ENCODE assay signal across 2 cellular contexts in the genomic region with DNA sequence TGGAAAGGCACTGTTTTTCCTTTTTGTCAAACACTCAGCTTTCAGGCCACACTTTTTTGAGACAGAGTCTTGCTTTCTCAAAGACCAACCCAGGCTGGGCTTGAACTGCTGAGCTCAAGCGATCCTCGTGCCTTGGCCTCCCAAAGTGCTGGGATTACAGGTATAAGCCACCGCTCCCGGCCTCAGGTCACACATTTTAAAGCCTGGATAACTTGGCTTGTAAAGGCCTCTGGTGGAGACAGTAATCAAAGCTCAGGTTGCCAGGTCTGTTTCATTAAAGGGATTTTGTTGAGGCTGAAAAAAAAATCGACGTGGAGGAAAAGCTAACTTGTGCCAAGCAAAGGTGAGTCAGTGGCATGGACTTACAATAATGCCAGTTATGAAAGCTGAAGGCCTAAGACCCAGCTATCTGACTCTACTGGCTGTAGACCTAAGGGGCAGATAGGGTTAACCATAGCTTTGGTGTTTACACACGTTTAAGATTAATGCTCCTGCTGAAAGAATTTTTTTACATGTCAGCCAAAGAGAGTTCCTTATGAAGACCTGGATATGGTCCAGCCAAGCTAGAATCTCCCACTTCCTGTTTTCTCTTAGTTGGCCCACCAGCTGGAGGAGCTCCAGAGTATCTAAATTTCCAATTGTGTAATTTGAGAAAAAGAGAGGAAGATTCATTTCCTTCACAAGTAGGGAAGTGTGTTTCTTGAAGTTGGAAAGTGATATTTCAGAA.
TF ChIP-seq lines count a peak whose summit lies in the region.

No MANE protein-coding gene starts in this region.

TF ChIP-seq in IMR-90, 13 proteins besides CTCF, POLR2A, EP300 and RAD21:
- peak; percentile 18; the same call in 1 of the 2 replicates for TF ChIP-seq SMC3 (IDR thresholded peaks at IDR 0.05; ENCODE audit: low read depth, low read length)
- TF ChIP-seq CHD1 (IDR thresholded peaks at IDR 0.05; ENCODE audit: low read depth, low read length), result no peak
- peak; percentile 56; the same call in 1 of the 2 replicates for TF ChIP-seq CEBPB (IDR thresholded peaks at IDR 0.05; ENCODE audit: low read depth, low read length)
- peak; percentile 17; the same call in 1 of the 2 replicates for TF ChIP-seq BHLHE40 (IDR thresholded peaks at IDR 0.05; ENCODE audit: low read depth, low read length)
- TF ChIP-seq NFE2L2 (IDR thresholded peaks at IDR 0.05; ENCODE audit: low read depth, low read length), result no peak
- TF ChIP-seq, protein P1, sequence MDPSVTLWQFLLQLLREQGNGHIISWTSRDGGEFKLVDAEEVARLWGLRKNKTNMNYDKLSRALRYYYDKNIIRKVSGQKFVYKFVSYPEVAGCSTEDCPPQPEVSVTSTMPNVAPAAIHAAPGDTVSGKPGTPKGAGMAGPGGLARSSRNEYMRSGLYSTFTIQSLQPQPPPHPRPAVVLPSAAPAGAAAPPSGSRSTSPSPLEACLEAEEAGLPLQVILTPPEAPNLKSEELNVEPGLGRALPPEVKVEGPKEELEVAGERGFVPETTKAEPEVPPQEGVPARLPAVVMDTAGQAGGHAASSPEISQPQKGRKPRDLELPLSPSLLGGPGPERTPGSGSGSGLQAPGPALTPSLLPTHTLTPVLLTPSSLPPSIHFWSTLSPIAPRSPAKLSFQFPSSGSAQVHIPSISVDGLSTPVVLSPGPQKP (IDR thresholded peaks at IDR 0.05; ENCODE audit: borderline replicate concordance, low read depth, low read length), result no peak
- no peak for TF ChIP-seq MAZ (IDR thresholded peaks at IDR 0.05; ENCODE audit: borderline replicate concordance, low read depth, low read length)
- TF ChIP-seq MAFK (IDR thresholded peaks at IDR 0.05; ENCODE audit: low read depth, low read length), result no peak; the same call in 1 of the 2 replicates
- TF ChIP-seq, protein P2, sequence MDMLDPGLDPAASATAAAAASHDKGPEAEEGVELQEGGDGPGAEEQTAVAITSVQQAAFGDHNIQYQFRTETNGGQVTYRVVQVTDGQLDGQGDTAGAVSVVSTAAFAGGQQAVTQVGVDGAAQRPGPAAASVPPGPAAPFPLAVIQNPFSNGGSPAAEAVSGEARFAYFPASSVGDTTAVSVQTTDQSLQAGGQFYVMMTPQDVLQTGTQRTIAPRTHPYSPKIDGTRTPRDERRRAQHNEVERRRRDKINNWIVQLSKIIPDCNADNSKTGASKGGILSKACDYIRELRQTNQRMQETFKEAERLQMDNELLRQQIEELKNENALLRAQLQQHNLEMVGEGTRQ (IDR thresholded peaks at IDR 0.05; ENCODE audit: low read depth, low read length), result no peak
- TF ChIP-seq MXI1 (IDR thresholded peaks at IDR 0.05; ENCODE audit: borderline replicate concordance, low read depth, low read length), result no peak; the same call in 1 of the 2 replicates

TF ChIP-seq in WTC11, 78 proteins besides CTCF, POLR2A, EP300 and RAD21:
- TF ChIP-seq, protein P3, sequence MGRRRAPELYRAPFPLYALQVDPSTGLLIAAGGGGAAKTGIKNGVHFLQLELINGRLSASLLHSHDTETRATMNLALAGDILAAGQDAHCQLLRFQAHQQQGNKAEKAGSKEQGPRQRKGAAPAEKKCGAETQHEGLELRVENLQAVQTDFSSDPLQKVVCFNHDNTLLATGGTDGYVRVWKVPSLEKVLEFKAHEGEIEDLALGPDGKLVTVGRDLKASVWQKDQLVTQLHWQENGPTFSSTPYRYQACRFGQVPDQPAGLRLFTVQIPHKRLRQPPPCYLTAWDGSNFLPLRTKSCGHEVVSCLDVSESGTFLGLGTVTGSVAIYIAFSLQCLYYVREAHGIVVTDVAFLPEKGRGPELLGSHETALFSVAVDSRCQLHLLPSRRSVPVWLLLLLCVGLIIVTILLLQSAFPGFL (CRISPR knock-in tag; IDR thresholded peaks at IDR 0.05; ENCODE audit: borderline replicate concordance), result no peak
- TF ChIP-seq, protein P4, sequence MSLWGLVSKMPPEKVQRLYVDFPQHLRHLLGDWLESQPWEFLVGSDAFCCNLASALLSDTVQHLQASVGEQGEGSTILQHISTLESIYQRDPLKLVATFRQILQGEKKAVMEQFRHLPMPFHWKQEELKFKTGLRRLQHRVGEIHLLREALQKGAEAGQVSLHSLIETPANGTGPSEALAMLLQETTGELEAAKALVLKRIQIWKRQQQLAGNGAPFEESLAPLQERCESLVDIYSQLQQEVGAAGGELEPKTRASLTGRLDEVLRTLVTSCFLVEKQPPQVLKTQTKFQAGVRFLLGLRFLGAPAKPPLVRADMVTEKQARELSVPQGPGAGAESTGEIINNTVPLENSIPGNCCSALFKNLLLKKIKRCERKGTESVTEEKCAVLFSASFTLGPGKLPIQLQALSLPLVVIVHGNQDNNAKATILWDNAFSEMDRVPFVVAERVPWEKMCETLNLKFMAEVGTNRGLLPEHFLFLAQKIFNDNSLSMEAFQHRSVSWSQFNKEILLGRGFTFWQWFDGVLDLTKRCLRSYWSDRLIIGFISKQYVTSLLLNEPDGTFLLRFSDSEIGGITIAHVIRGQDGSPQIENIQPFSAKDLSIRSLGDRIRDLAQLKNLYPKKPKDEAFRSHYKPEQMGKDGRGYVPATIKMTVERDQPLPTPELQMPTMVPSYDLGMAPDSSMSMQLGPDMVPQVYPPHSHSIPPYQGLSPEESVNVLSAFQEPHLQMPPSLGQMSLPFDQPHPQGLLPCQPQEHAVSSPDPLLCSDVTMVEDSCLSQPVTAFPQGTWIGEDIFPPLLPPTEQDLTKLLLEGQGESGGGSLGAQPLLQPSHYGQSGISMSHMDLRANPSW (CRISPR knock-in tag; conservative IDR thresholded peaks at IDR 0.05; ENCODE audit: low read depth), result no peak
- TF ChIP-seq ESRRA (CRISPR knock-in tag; IDR thresholded peaks at IDR 0.05; ENCODE audit: borderline replicate concordance) (no peak), NR1H2 (CRISPR knock-in tag; IDR thresholded peaks at IDR 0.05) (no peak), ZNF121 (CRISPR knock-in tag; IDR thresholded peaks at IDR 0.05) (no peak), SOX15 (CRISPR knock-in tag; IDR thresholded peaks at IDR 0.05) (no peak), TCF7 (CRISPR knock-in tag; IDR thresholded peaks at IDR 0.05; ENCODE audit: low read depth) (no peak), RORB (CRISPR knock-in tag; IDR thresholded peaks at IDR 0.05) (no peak), TEAD4 (CRISPR knock-in tag; IDR thresholded peaks at IDR 0.05) (no peak), NFE2L1 (CRISPR knock-in tag; IDR thresholded peaks at IDR 0.05) (no peak)
- TF ChIP-seq, protein P5, sequence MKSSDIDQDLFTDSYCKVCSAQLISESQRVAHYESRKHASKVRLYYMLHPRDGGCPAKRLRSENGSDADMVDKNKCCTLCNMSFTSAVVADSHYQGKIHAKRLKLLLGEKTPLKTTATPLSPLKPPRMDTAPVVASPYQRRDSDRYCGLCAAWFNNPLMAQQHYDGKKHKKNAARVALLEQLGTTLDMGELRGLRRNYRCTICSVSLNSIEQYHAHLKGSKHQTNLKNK (CRISPR knock-in tag; IDR thresholded peaks at IDR 0.05), result no peak
- TF ChIP-seq, protein P6, sequence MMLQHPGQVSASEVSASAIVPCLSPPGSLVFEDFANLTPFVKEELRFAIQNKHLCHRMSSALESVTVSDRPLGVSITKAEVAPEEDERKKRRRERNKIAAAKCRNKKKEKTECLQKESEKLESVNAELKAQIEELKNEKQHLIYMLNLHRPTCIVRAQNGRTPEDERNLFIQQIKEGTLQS (CRISPR knock-in tag; conservative IDR thresholded peaks at IDR 0.05), result no peak
- TF ChIP-seq, protein P7, sequence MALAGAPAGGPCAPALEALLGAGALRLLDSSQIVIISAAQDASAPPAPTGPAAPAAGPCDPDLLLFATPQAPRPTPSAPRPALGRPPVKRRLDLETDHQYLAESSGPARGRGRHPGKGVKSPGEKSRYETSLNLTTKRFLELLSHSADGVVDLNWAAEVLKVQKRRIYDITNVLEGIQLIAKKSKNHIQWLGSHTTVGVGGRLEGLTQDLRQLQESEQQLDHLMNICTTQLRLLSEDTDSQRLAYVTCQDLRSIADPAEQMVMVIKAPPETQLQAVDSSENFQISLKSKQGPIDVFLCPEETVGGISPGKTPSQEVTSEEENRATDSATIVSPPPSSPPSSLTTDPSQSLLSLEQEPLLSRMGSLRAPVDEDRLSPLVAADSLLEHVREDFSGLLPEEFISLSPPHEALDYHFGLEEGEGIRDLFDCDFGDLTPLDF (CRISPR knock-in tag; IDR thresholded peaks at IDR 0.05), result no peak
